In genomic region chr20:26009402-26010223, GRCh38 we compare ENCODE assay signal across 8 cellular contexts.
DNase-seq lines count a peak whose midpoint lies in the region; ATAC-seq and TF ChIP-seq lines count a peak whose summit lies in the region.
"Not testable (repeated sequence)": the region's sequence is repeated elsewhere in the genome, so short reads cannot be mapped to it uniquely, and the experiment has no call there.

No MANE protein-coding gene starts in this region.

- H3K9ac ChIP-seq in duodenal mucosa (ENCODE audit: low read depth in 1 of 2, low read length in 2 of 2): peak overlapping the region; percentile 15 to 66

- H3K36me3 ChIP-seq in duodenal mucosa (ENCODE audit: control insufficient read depth in 1 of 2, insufficient read depth in 2 of 2, low read length in 2 of 2): not testable (repeated sequence)

- DNase-seq in DMS53 (lab: John Stamatoyannopoulos, UW): peak; percentile 96
- DNase-seq in HL-60 (ENCODE audit: low read depth in 1 of 2, low spot score in 1 of 2): peak; percentile 46 to 84
- DNase-seq in RWPE1 (ENCODE audit: low spot score): peak; percentile 69
- DNase-seq in activated T-cell treated with anti-CD3 and anti-CD28 coated beads, Interleukin-2, amount 50 U/mL, for 4 hours: peak; percentile 48
- DNase-seq in immature natural killer cell: peak; percentile 65 to 73 (median 70)
- DNase-seq in pons (ENCODE audit: low spot score): peak; percentile 83

- not testable (repeated sequence) for ATAC-seq in activated T-cell treated with anti-CD3 and anti-CD28 coated beads, Interleukin-2, amount 50 U/mL, for 4 hours

- not testable (repeated sequence) for H3K9me3 Mint-ChIP-seq in activated T-cell treated with anti-CD3 and anti-CD28 coated beads, Interleukin-2, amount 50 U/mL, for 4 hours; immature natural killer cell; stimulated activated naive CD8-positive, alpha-beta T cell treated with anti-CD3 and anti-CD28 coated beads, Interleukin-15, Interleukin-2, amounts not matched to agents 100 ng/mL and 50 ng/mL, for 24 hours

- peak overlapping the region; percentile 97 for H3K4me3 Mint-ChIP-seq in activated T-cell treated with anti-CD3 and anti-CD28 coated beads, Interleukin-2, amount 50 U/mL, for 4 hours
- H3K4me3 Mint-ChIP-seq in immature natural killer cell: peak overlapping the region; percentile 92 to 96 (median 93)
- peak overlapping the region; percentile 94 for H3K4me3 Mint-ChIP-seq in stimulated activated naive CD8-positive, alpha-beta T cell treated with anti-CD3 and anti-CD28 coated beads, Interleukin-15, Interleukin-2, amounts not matched to agents 100 ng/mL and 50 ng/mL, for 24 hours

- not testable (repeated sequence) for H3K27me3 Mint-ChIP-seq in activated T-cell treated with anti-CD3 and anti-CD28 coated beads, Interleukin-2, amount 50 U/mL, for 4 hours (ENCODE audit: low read depth); immature natural killer cell (ENCODE audit: low read depth in 3 of 3); stimulated activated naive CD8-positive, alpha-beta T cell treated with anti-CD3 and anti-CD28 coated beads, Interleukin-15, Interleukin-2, amounts not matched to agents 100 ng/mL and 50 ng/mL, for 24 hours

- H3K36me3 Mint-ChIP-seq in activated T-cell treated with anti-CD3 and anti-CD28 coated beads, Interleukin-2, amount 50 U/mL, for 4 hours (ENCODE audit: insufficient read depth); immature natural killer cell; stimulated activated naive CD8-positive, alpha-beta T cell treated with anti-CD3 and anti-CD28 coated beads, Interleukin-15, Interleukin-2, amounts not matched to agents 100 ng/mL and 50 ng/mL, for 24 hours (ENCODE audit: low read depth): not testable (repeated sequence)

- H3K4me1 ChIP-seq in duodenal mucosa (ENCODE audit: control insufficient read depth in 1 of 2, insufficient read depth in 2 of 2, low read length in 2 of 2): not testable (repeated sequence)

- CTCF ChIA-PET in RWPE1 (lab: Yijun Ruan, JAX): not testable (repeated sequence)

- H3K27ac Mint-ChIP-seq in immature natural killer cell: peak overlapping the region; percentile 83 to 97 (median 92)
- peak overlapping the region; percentile 91 for H3K27ac Mint-ChIP-seq in stimulated activated naive CD8-positive, alpha-beta T cell treated with anti-CD3 and anti-CD28 coated beads, Interleukin-15, Interleukin-2, amounts not matched to agents 100 ng/mL and 50 ng/mL, for 24 hours

- H3K27ac ChIP-seq in HL-60 (replicated peaks) (peak overlapping the region; percentile 57), RWPE1 (peak overlapping the region; percentile 84), duodenal mucosa (ENCODE audit: low read depth, low read length) (peak overlapping the region; percentile 50)

- not testable (repeated sequence) for H3K27me3 ChIP-seq in HL-60 (ENCODE audit: insufficient read depth, poor library complexity, severe bottlenecking); duodenal mucosa (ENCODE audit: control insufficient read depth in 1 of 2, insufficient read depth in 2 of 2, low read length in 2 of 2)

- H3K9me3 ChIP-seq in duodenal mucosa (ENCODE audit: control insufficient read depth in 1 of 2, low read length in 2 of 2): not testable (repeated sequence)

- POLR2A ChIA-PET in RWPE1 (lab: Yijun Ruan, JAX; ENCODE audit: low non-redundant PET): not testable (repeated sequence)

- peak overlapping the region; percentile 42 for H3K4me3 ChIP-seq in HL-60 (replicated peaks; ENCODE audit: insufficient read depth, low read length)
- peak overlapping the region; percentile 70 to 75 for H3K4me3 ChIP-seq in duodenal mucosa (ENCODE audit: low read depth in 1 of 2, low read length in 2 of 2)

- TF ChIP-seq CTCF in HL-60 (IDR thresholded peaks at IDR 0.05; ENCODE audit: insufficient read depth, low read length); RWPE1 (conservative IDR thresholded peaks at IDR 0.05; ENCODE audit: low read depth): not testable (repeated sequence)

- H3K4me1 Mint-ChIP-seq in activated T-cell treated with anti-CD3 and anti-CD28 coated beads, Interleukin-2, amount 50 U/mL, for 4 hours (ENCODE audit: low read depth); stimulated activated naive CD8-positive, alpha-beta T cell treated with anti-CD3 and anti-CD28 coated beads, Interleukin-15, Interleukin-2, amounts not matched to agents 100 ng/mL and 50 ng/mL, for 24 hours (ENCODE audit: low read depth): not testable (repeated sequence)
- peaks cover 10 to 12% of the 10 kb centered on the region in 2 donors for H3K4me1 Mint-ChIP-seq in immature natural killer cell
